ENCODE assay signal across 9 cellular contexts in the genomic region with DNA sequence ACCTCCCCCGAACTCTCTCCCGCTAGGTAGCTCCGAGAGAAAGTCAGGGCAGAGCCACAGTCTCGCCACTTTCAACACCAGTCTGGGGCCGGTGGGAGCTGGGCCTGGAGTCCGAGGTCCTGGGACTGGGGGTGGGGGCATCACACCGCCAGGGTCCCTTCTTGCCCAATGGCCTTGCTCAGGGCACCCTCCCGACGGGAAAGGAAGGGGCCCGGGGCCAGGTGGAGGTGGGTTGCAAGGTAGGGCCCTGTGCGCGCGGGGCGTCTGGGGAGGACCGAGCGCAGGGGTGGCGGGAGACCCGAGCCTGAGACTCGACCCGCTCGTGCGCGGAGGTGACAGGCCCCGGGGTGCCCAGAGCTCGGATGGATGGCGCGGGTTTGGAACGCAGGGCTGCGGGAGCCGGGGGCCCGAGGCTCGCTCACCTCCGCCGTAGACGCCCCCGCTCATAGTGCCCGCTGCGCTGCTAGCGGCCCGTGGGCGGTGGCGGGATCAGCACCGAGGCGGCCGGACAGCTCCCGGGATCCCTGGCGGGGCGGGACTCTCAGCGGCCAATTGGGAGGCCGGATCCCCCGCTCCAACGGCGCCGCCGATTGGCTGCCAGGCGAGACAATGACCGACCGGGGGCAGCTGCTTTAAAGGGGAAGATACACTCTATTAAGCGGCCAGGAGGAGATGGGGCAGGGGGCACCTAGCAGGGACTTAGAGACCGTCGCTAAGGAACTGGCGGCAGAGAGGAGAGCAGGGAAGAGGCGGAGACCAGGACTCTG. TPM values are rescaled to one million over a fixed set of nuclear protein-coding genes. Genes with fewer than 3 reads are reported as not detected.
DNase-seq lines count a peak whose midpoint lies in the region; ATAC-seq and TF ChIP-seq lines count a peak whose summit lies in the region.
"Had no signal": no experiment of that assay in that cellular context is flagged by ENCODE, and none has a peak within 500 bp of the region (broad histone marks: within the 10 kb centered on the region; RNA-seq: fewer than 3 reads in every experiment).

A gene (minus strand): TSS at position 541 of the 767 bp plus-strand sequence. CDS start 94 bp downstream, at position 447.

- H3K4me1 Mint-ChIP-seq in nephron = no peaks in the 10 kb centered on the region

- H3K27ac Mint-ChIP-seq in nephron = no peak within 1 kb of the TSS
- H3K27ac Mint-ChIP-seq: activated naive CD8-positive, alpha-beta T cell had no signal

- H3K36me3 ChIP-seq in PC-9 (ENCODE audit: low read depth) = no peaks in the 10 kb centered on the region

- no peak within 1 kb of the TSS for H3K4me2 ChIP-seq in PC-9

- no TSS peak for BruUV-seq in PC-9 (replicated peaks; lab: Mats Ljungman, UMichigan)

- no peaks in the 10 kb centered on the region for H3K27me3 ChIP-seq in PC-9 (ENCODE audit: insufficient read depth, low read depth)

- peak within 1 kb of the TSS in 2 of 3 experiments; percentile 17 to 40 for H3K4me3 Mint-ChIP-seq in nephron
- H3K4me3 Mint-ChIP-seq: activated naive CD8-positive, alpha-beta T cell had no signal

- H3K79me2 ChIP-seq in PC-9 (ENCODE audit: low read depth) = no peaks in the 10 kb centered on the region

- peaks cover 14% of the 10 kb centered on the region; the same call in 1 of the 2 replicates for H3F3A ChIP-seq in PC-9 (ENCODE audit: insufficient read depth, low read depth)

- H3K27me3 Mint-ChIP-seq in nephron (ENCODE audit: low read depth) = peaks cover 44% of the 10 kb centered on the region

- peaks cover 7% of the 10 kb centered on the region for H3K4me1 ChIP-seq in PC-9 (replicated peaks; ENCODE audit: insufficient read depth)

- no peaks in the 10 kb centered on the region for H3K36me3 Mint-ChIP-seq in nephron (ENCODE audit: low read depth)
- H3K36me3 Mint-ChIP-seq: activated naive CD8-positive, alpha-beta T cell had no signal

- no peak within 1 kb of the TSS for H2AFZ ChIP-seq in PC-9

- H3K9me2 ChIP-seq in PC-9 (ENCODE audit: insufficient read depth) = no peaks in the 10 kb centered on the region

- no peaks in the 10 kb centered on the region for H3K9me3 ChIP-seq in PC-9 (ENCODE audit: insufficient read depth, low read depth)

- DNase-seq in DMS79 treated with DMSO at 0.1 percent for 48 hours (lab: John Stamatoyannopoulos, UW) (peak; percentile 67), NCI-H2081 (lab: John Stamatoyannopoulos, UW) (peak; percentile 82 to 90), epithelial cell of esophagus (ENCODE audit: low read depth) (peak; percentile 41), NOMO-1 treated with DMSO at 0.1 percent for 48 hours (lab: John Stamatoyannopoulos, UW; ENCODE audit: unreplicated experiment) (no peak), PC-9 (no peak)
- peak; percentile 49 for DNase-seq in activated CD4-positive, alpha-beta T cell treated with anti-CD3 and anti-CD28 coated beads, Interleukin-2, amount 50 U/mL, for 1 hour

- intact Hi-C loops in PC-9 (cut with micrococcal nuclease; ENCODE audit: unreplicated experiment) = no loop called here

- no peak for ATAC-seq in HG02938 (IDR thresholded peaks at IDR 0.05; ENCODE audit: unreplicated experiment)

- TF ChIP-seq CTCF in epithelial cell of esophagus (IDR thresholded peaks at IDR 0.05; ENCODE audit: insufficient read depth, low read depth, low read length, missing control alignments) (no peak), nephron (IDR thresholded peaks at IDR 0.05; ENCODE audit: unreplicated experiment in 3 of 3) (no peak), PC-9 (conservative IDR thresholded peaks at IDR 0.05) (no peak)

- H3K27ac ChIP-seq in PC-9 = no peak within 1 kb of the TSS

- no peaks in the 10 kb centered on the region for H4K20me1 ChIP-seq in PC-9 (ENCODE audit: insufficient read depth)

- H3K4me3 ChIP-seq in epithelial cell of esophagus (ENCODE audit: low read length) (no peak within 1 kb of the TSS), PC-9 (no peak within 1 kb of the TSS)

- H3K9me3 Mint-ChIP-seq in nephron = peaks cover 6% of the 10 kb centered on the region

- CTCF ChIA-PET in PC-9 (lab: Charles Lee) = no interaction called here

- POLR2A ChIA-PET in PC-9 (lab: Charles Lee; ENCODE audit: unreplicated experiment) = no interaction called here

RNA-seq across cellular contexts. Expression of the gene that starts here (rescaled TPM):
- not detected in 2 replicates for total RNA-seq in PC-9 (2021)

Comparison
In these comparisons a context has a peak if more than half of its experiments do, and no peak if none do; other contexts are left out.
1. DNase-seq: peak in DMS79 treated with DMSO at 0.1 percent for 48 hours (single experiment), NCI-H2081 (2 of 2), activated CD4-positive, alpha-beta T cell treated with anti-CD3 and anti-CD28 coated beads, Interleukin-2, amount 50 U/mL, for 1 hour (single experiment) and epithelial cell of esophagus (single experiment); none in NOMO-1 treated with DMSO at 0.1 percent for 48 hours (single experiment) and PC-9 (0 of 2).